In genomic region chr11:131568318-131568717, GRCh38 we compare ENCODE assay signal across 32 cellular contexts.
"Had no signal": no experiment of that assay in that cellular context is flagged by ENCODE, and none has a peak within 500 bp of the region (broad histone marks: within the 10 kb centered on the region; RNA-seq: fewer than 3 reads in every experiment).

No MANE protein-coding gene starts in this region.

- H3K4me1 Mint-ChIP-seq: naive thymus-derived CD4-positive, alpha-beta T cell; natural killer cell; nephron; stimulated activated memory B cell treated with anti-CD40 and anti-IgM and Interleukin-4, amounts not matched to agents 10 μg/mL and 1 μg/mL and 100 μg/mL, for 72 hours; stimulated activated naive CD8-positive, alpha-beta T cell treated with anti-CD3 and anti-CD28 coated beads, Interleukin-15, amount 100 ng/mL, for 72 hours had no signal

- H3K9me3 ChIP-seq: ovary, psoas muscle, spleen, suprapubic skin, testis, tibial artery, transverse colon, upper lobe of left lung, vagina had no signal

- ATAC-seq: naive thymus-derived CD4-positive, alpha-beta T cell; natural killer cell; psoas muscle; right cardiac atrium; sciatic nerve; stimulated activated memory B cell treated with anti-CD40 and anti-IgM and Interleukin-4, amounts not matched to agents 10 μg/mL and 1 μg/mL and 100 μg/mL, for 72 hours; stimulated activated naive CD8-positive, alpha-beta T cell treated with anti-CD3 and anti-CD28 coated beads, Interleukin-15, amount 100 ng/mL, for 72 hours; stimulated activated naive CD8-positive, alpha-beta T cell treated with anti-CD3 and anti-CD28 coated beads, Interleukin-15, Interleukin-2, amounts not matched to agents 100 U/mL and 50 U/mL, for 24 hours had no signal

- H3K9ac ChIP-seq: neural progenitor cell, parathyroid adenoma had no signal

- H3K36me3 ChIP-seq: neural progenitor cell, ovary, spleen, suprapubic skin, tibial artery, transverse colon, upper lobe of left lung, vagina had no signal

- H2AFZ ChIP-seq: neural progenitor cell, parathyroid adenoma had no signal

- H3K9me3 Mint-ChIP-seq: natural killer cell, nephron, neural progenitor cell had no signal

- FAIRE-seq: urothelium cell line had no signal

- H3K27ac ChIP-seq: neural progenitor cell, ovary, parathyroid adenoma, psoas muscle, skin epidermis, spleen, suprapubic skin, testis, tibial artery, transverse colon, upper lobe of left lung, vagina had no signal

- H3K27me3 ChIP-seq: neural progenitor cell, ovary, spleen, testis, transverse colon, upper lobe of left lung, vagina had no signal

- H3K36me3 Mint-ChIP-seq: naive thymus-derived CD4-positive, alpha-beta T cell; natural killer cell; neural progenitor cell; stimulated activated memory B cell treated with anti-CD40 and anti-IgM and Interleukin-4, amounts not matched to agents 10 μg/mL and 1 μg/mL and 100 μg/mL, for 72 hours had no signal

- H3K4me3 Mint-ChIP-seq: naive thymus-derived CD4-positive, alpha-beta T cell; natural killer cell; nephron; neural progenitor cell; stimulated activated memory B cell treated with anti-CD40 and anti-IgM and Interleukin-4, amounts not matched to agents 10 μg/mL and 1 μg/mL and 100 μg/mL, for 72 hours; stimulated activated naive CD8-positive, alpha-beta T cell treated with anti-CD3 and anti-CD28 coated beads, Interleukin-15, amount 100 ng/mL, for 72 hours had no signal

- H3K4me3 ChIP-seq: neural progenitor cell, ovary, psoas muscle, skin epidermis, smooth muscle cell, spleen, suprapubic skin, testis, tibial artery, transverse colon, upper lobe of left lung, vagina had no signal

- H3K27ac Mint-ChIP-seq: naive thymus-derived CD4-positive, alpha-beta T cell; natural killer cell; nephron; neural progenitor cell; progenitor cell of endocrine pancreas; stimulated activated memory B cell treated with anti-CD40 and anti-IgM and Interleukin-4, amounts not matched to agents 10 μg/mL and 1 μg/mL and 100 μg/mL, for 72 hours; stimulated activated naive CD8-positive, alpha-beta T cell treated with anti-CD3 and anti-CD28 coated beads, Interleukin-15, amount 100 ng/mL, for 72 hours had no signal

- H3K4me1 ChIP-seq: parathyroid adenoma, psoas muscle, spleen, suprapubic skin, testis, tibial artery, transverse colon, upper lobe of left lung, vagina had no signal

- H3K79me2 ChIP-seq: parathyroid adenoma had no signal

- H3K27me3 Mint-ChIP-seq: stimulated activated memory B cell treated with anti-CD40 and anti-IgM and Interleukin-4, amounts not matched to agents 10 μg/mL and 1 μg/mL and 100 μg/mL, for 72 hours; stimulated activated naive CD8-positive, alpha-beta T cell treated with anti-CD3 and anti-CD28 coated beads, Interleukin-15, amount 100 ng/mL, for 72 hours had no signal

- DNase-seq: naive thymus-derived CD4-positive, alpha-beta T cell; natural killer cell; occipital lobe; ovary; posterior cingulate gyrus; psoas muscle; right cardiac atrium; spleen; stimulated activated CD4-positive, alpha-beta T cell treated with anti-CD3 and anti-CD28 coated beads, Interleukin-12 subunit alpha, Interleukin-12 subunit beta, amount 100 ng/mL, for 4 hours; stimulated activated CD4-positive, alpha-beta T cell treated with anti-CD3 and anti-CD28 coated beads, Interleukin-1b, Interleukin-23, amount 100 ng/mL, for 48 hours; stimulated activated CD4-positive, alpha-beta T cell treated with anti-CD3 and anti-CD28 coated beads, Interleukin-4, amount 100 ng/mL, for 1 hour; stimulated activated CD4-positive, alpha-beta T cell treated with anti-CD3 and anti-CD28 coated beads, Interleukin-4, amount 100 ng/mL, for 4 hours; stimulated activated CD8-positive, alpha-beta memory T cell treated with anti-CD3 and anti-CD28 coated beads, Interleukin-4, amount 100 ng/mL, for 48 hours; stimulated activated naive CD4-positive, alpha-beta T cell; stimulated activated naive CD8-positive, alpha-beta T cell treated with anti-CD3 and anti-CD28 coated beads, Interleukin-15, amount 100 ng/mL, for 72 hours; stimulated activated naive CD8-positive, alpha-beta T cell treated with anti-CD3 and anti-CD28 coated beads, Interleukin-15, Interleukin-2, amounts not matched to agents 100 U/mL and 50 U/mL, for 24 hours; substantia nigra; testis; tibial artery; transverse colon; upper lobe of left lung had no signal

- H3K4me2 ChIP-seq: neural progenitor cell, smooth muscle cell had no signal
